Comparison of ENCODE assay signal across 8 cellular contexts in genomic region chr13:109264603-109265442, GRCh38.
DNase-seq lines count a peak whose midpoint lies in the region; ATAC-seq and TF ChIP-seq lines count a peak whose summit lies in the region.
"Not testable (repeated sequence)": the region's sequence is repeated elsewhere in the genome, so short reads cannot be mapped to it uniquely, and the experiment has no call there.

No MANE protein-coding gene starts in this region.

- peak overlapping the region; percentile 73 for H3K4me3 Mint-ChIP-seq in Caco-2 (ENCODE audit: unreplicated experiment)
- H3K4me3 Mint-ChIP-seq in endodermal cell: peak overlapping the region; percentile 77

- H3K9ac ChIP-seq in HCT116 (ENCODE audit: low read length) (peak overlapping the region; percentile 82), endodermal cell (ENCODE audit: extremely low read depth, low read length, poor library complexity, severe bottlenecking) (peak overlapping the region; percentile 89), skeletal muscle satellite cell (ENCODE audit: low read depth, low read length) (peak overlapping the region; percentile 43)

- intact Hi-C loops in Caco-2 (cut with micrococcal nuclease; ENCODE audit: unreplicated experiment): loop anchor here (1.0 to 5.0 kb wide), 4 partner anchors 9 to 327 kb away; no protein-coding TSS in a partner anchor
- intact Hi-C loops in HCT116 (cut with micrococcal nuclease); left ventricle myocardium superior (cut with micrococcal nuclease): not testable (repeated sequence)

- H3K4me1 Mint-ChIP-seq in Caco-2 (ENCODE audit: low read depth, unreplicated experiment) (peaks cover 56% of the 10 kb centered on the region), endodermal cell (peaks cover 38% of the 10 kb centered on the region)

- not testable (repeated sequence) for H3K9me2 ChIP-seq in HCT116 (ENCODE audit: insufficient read depth)

- H4K20me1 ChIP-seq in HCT116 (ENCODE audit: insufficient read depth): not testable (repeated sequence)

- H3K9me3 Mint-ChIP-seq in Caco-2 (ENCODE audit: unreplicated experiment): not testable (repeated sequence)
- peaks cover 34% of the 10 kb centered on the region for H3K9me3 Mint-ChIP-seq in endodermal cell

- peak overlapping the region; percentile 64 for H3K4me3 ChIP-seq in Caco-2 (ENCODE audit: low read depth, low read length)
- peak overlapping the region; percentile 60 to 63 for H3K4me3 ChIP-seq in HCT116 (replicated peaks in 1 of 2; ENCODE audit: low read depth in 1 of 2, low read length in 2 of 2)
- H3K4me3 ChIP-seq in endodermal cell (ENCODE audit: low read length): peak overlapping the region; percentile 78
- not testable (repeated sequence) for H3K4me3 ChIP-seq in mesodermal cell (ENCODE audit: extremely low read depth, insufficient read depth, low read length, poor library complexity, severe bottlenecking); skeletal muscle satellite cell (ENCODE audit: low read length)

- H2AFZ ChIP-seq in HCT116 (ENCODE audit: low read depth, low read length, poor library complexity, severe bottlenecking): not testable (repeated sequence)

- peaks cover 42% of the 10 kb centered on the region for H3K79me2 ChIP-seq in HCT116 (ENCODE audit: insufficient read depth, low read length)

- H3K4me2 ChIP-seq in HCT116 (ENCODE audit: low read length) (peak overlapping the region; percentile 77), skeletal muscle satellite cell (ENCODE audit: low read length) (peak overlapping the region; percentile 27)

- not testable (repeated sequence) for H3K27me3 Mint-ChIP-seq in Caco-2 (ENCODE audit: insufficient read depth, unreplicated experiment); endodermal cell (ENCODE audit: insufficient read depth)

- POLR2A ChIA-PET in Caco-2 (lab: Charles Lee) (interaction anchor here (0.6 to 2.0 kb wide), 6 partner anchors 9 to 66 kb away, joined by 3 to 10 read pairs (median 4); no protein-coding TSS in a partner anchor), HCT116 (lab: Charles Lee) (interaction anchor here (1.1 to 1.5 kb wide), 3 partner anchors 8 to 22 kb away, joined by 3 to 4 read pairs (median 4); no protein-coding TSS in a partner anchor)

- not testable (repeated sequence) for TF ChIP-seq CTCF in Caco-2 (IDR thresholded peaks at IDR 0.05; ENCODE audit: insufficient read depth in 1 of 2, low read depth in 1 of 2, low read length in 1 of 2, severe bottlenecking in 1 of 2, unreplicated experiment in 1 of 2); HCT116 (IDR thresholded peaks at IDR 0.05 in 2 of 3, conservative IDR thresholded peaks at IDR 0.05 in 1 of 3; ENCODE audit: borderline replicate concordance in 1 of 3, insufficient read depth in 1 of 3, low read depth in 2 of 3, low read length in 2 of 3); endodermal cell (conservative IDR thresholded peaks at IDR 0.05)

- peak; percentile 91 to 94 for DNase-seq in Caco-2
- not testable (repeated sequence) for DNase-seq in HCT116 (ENCODE audit: low read depth, low spot score); left ventricle myocardium superior
- peak; percentile 54 for DNase-seq in M059J (ENCODE audit: low read depth)
- peak; percentile 29 for DNase-seq in T1000 (lab: John Stamatoyannopoulos, UW)
- DNase-seq in endodermal cell: peak; percentile 79

- not testable (repeated sequence) for H3K36me3 ChIP-seq in Caco-2 (ENCODE audit: control insufficient read depth, insufficient read depth, low read length); HCT116 (ENCODE audit: control insufficient read depth in 1 of 2, insufficient read depth in 2 of 2, low read length in 2 of 2); endodermal cell (ENCODE audit: control insufficient read depth, insufficient read depth, low read length); mesodermal cell (ENCODE audit: control insufficient read depth, insufficient read depth, low read length); skeletal muscle satellite cell (ENCODE audit: insufficient read depth, low read length)

- CTCF ChIA-PET in Caco-2 (lab: Charles Lee): interaction anchor here (0.6 to 1.2 kb wide), 4 partner anchors 9 to 479 kb away, joined by 3 to 5 read pairs (median 3); no protein-coding TSS in a partner anchor
- CTCF ChIA-PET in HCT116 (lab: Charles Lee): not testable (repeated sequence)

- TF ChIP-seq POLR2A in HCT116 (IDR thresholded peaks at IDR 0.05; ENCODE audit: borderline replicate concordance, extremely low read depth, insufficient read depth, insufficient read length): not testable (repeated sequence)

- WGBS in endodermal cell (ENCODE audit: insufficient coverage in 1 of 2, insufficient read length in 1 of 2), 2 experiments: 37 to 56% methylated on average over 4 to 11 of the region's 15 CpGs
- WGBS in mesodermal cell (ENCODE audit: insufficient coverage in 2 of 2), 2 experiments: 48 to 54% methylated on average over 4 to 6 of the region's 15 CpGs

- RAD21 ChIA-PET in HCT116 (lab: Charles Lee; ENCODE audit: low non-redundant PET in 1 of 2, low total read pairs in 2 of 2, uncharacterized antibody in 2 of 2, unreplicated experiment in 2 of 2): not testable (repeated sequence)

- H3K27me3 ChIP-seq in Caco-2 (replicated peaks; ENCODE audit: control insufficient read depth, insufficient read depth, low read length); HCT116 (ENCODE audit: insufficient read depth, low read length); endodermal cell (ENCODE audit: control insufficient read depth, insufficient read depth, low read length, poor library complexity, severe bottlenecking); skeletal muscle satellite cell (ENCODE audit: control insufficient read depth, insufficient read depth, low read length): not testable (repeated sequence)

- BruUV-seq in Caco-2 (replicated peaks; lab: Mats Ljungman, UMichigan): not testable (repeated sequence)
- TSS peak; percentile 79 for BruUV-seq in HCT116 (replicated peaks; lab: Mats Ljungman, UMichigan)

- ATAC-seq in HCT116 (peak; percentile 88), left ventricle myocardium superior (peak; percentile 22)

- H3K4me1 ChIP-seq in Caco-2 (peaks cover 26% of the 10 kb centered on the region), HCT116 (ENCODE audit: control insufficient read depth in 1 of 2, insufficient read depth in 2 of 2, low read length in 2 of 2) (peaks cover 20 to 52% of the 10 kb centered on the region in 2 experiments)
- H3K4me1 ChIP-seq in endodermal cell (ENCODE audit: control insufficient read depth, insufficient read depth, low read length); mesodermal cell (ENCODE audit: control insufficient read depth, insufficient read depth, low read length, poor library complexity, severe bottlenecking); skeletal muscle satellite cell (ENCODE audit: control insufficient read depth, insufficient read depth, low read length): not testable (repeated sequence)

- H3K9me3 ChIP-seq in Caco-2; HCT116 (ENCODE audit: control insufficient read depth in 1 of 2, insufficient read depth in 1 of 2, low read depth in 1 of 2, low read length in 2 of 2); mesodermal cell (ENCODE audit: control insufficient read depth, low read length); skeletal muscle satellite cell (replicated peaks; ENCODE audit: low read length): not testable (repeated sequence)
- peaks cover 22% of the 10 kb centered on the region for H3K9me3 ChIP-seq in endodermal cell (ENCODE audit: control insufficient read depth, low read length)

- H3K36me3 Mint-ChIP-seq in Caco-2 (ENCODE audit: insufficient read depth, unreplicated experiment) (peaks cover 57% of the 10 kb centered on the region), endodermal cell (ENCODE audit: low read depth) (peaks cover 25% of the 10 kb centered on the region)

- H3K27ac ChIP-seq in HCT116 (ENCODE audit: low read depth, low read length) (peak overlapping the region; percentile 85), endodermal cell (ENCODE audit: low read depth, low read length) (peak overlapping the region; percentile 16), mesodermal cell (ENCODE audit: low read depth, low read length, severe bottlenecking) (peak overlapping the region; percentile 30)

- peak overlapping the region; percentile 95 for H3K27ac Mint-ChIP-seq in Caco-2 (ENCODE audit: unreplicated experiment)
- peak overlapping the region; percentile 95 for H3K27ac Mint-ChIP-seq in endodermal cell

- not testable (repeated sequence) for TF ChIP-seq RAD21 in HCT116 (IDR thresholded peaks at IDR 0.05; ENCODE audit: low read depth)

TF ChIP-seq in HCT116, 20 proteins besides CTCF, POLR2A, EP300 and RAD21:
- peak; percentile 59 for TF ChIP-seq POLR2AphosphoS5 (IDR thresholded peaks at IDR 0.05; ENCODE audit: low read depth, low read length)
- TF ChIP-seq YY1 (IDR thresholded peaks at IDR 0.05; ENCODE audit: extremely low read depth, insufficient replicate concordance, low read depth, low read length): peak; percentile 3

Comparison
In these comparisons a context has a peak if more than half of its experiments do, and no peak if none do; other contexts are left out.
1. H3K27ac ChIP-seq: peak in every context shown above with its lines; median percentile 85 in HCT116; 30 in mesodermal cell; 16 in endodermal cell.